1 cellular context compared by ENCODE assay signal in genomic region chr22:24559471-24559870, GRCh38.
TF ChIP-seq lines count a peak whose summit lies in the region.

No MANE protein-coding gene starts in this region.

TF ChIP-seq in GM12878, 131 proteins besides CTCF, POLR2A, EP300 and RAD21:
- TF ChIP-seq NR2C2 (IDR thresholded peaks at IDR 0.05; ENCODE audit: borderline replicate concordance, control insufficient read depth, insufficient read length, low read depth) (no peak), BCL3 (IDR thresholded peaks at IDR 0.05; ENCODE audit: borderline replicate concordance, insufficient read depth, low read depth, low read length, poor library complexity, severe bottlenecking) (no peak), ATF7 (IDR thresholded peaks at IDR 0.05; ENCODE audit: low read depth) (no peak), ZNF24 (IDR thresholded peaks at IDR 0.05) (no peak), CBX3 (IDR thresholded peaks at IDR 0.05; ENCODE audit: borderline replicate concordance, low read depth) (no peak), EZH2 (IDR thresholded peaks at IDR 0.05; ENCODE audit: borderline replicate concordance, control insufficient read depth, low read depth, low read length) (no peak), SIX5 (IDR thresholded peaks at IDR 0.05; ENCODE audit: low read depth, low read length, severe bottlenecking) (no peak), POLR2AphosphoS2 (IDR thresholded peaks at IDR 0.05; ENCODE audit: low read depth, low read length) (no peak), KDM1A (IDR thresholded peaks at IDR 0.05; ENCODE audit: borderline replicate concordance) (no peak), SREBF2 (IDR thresholded peaks at IDR 0.05; ENCODE audit: low read length) (no peak), EED (IDR thresholded peaks at IDR 0.05; ENCODE audit: low read depth) (no peak), SRF (IDR thresholded peaks at IDR 0.05; ENCODE audit: low read depth in 2 of 2, low read length in 2 of 2) (no peak), SUZ12 (IDR thresholded peaks at IDR 0.05; ENCODE audit: unreplicated experiment) (no peak), ESRRA (IDR thresholded peaks at IDR 0.05; ENCODE audit: low read length) (no peak), TAF1 (IDR thresholded peaks at IDR 0.05; ENCODE audit: borderline replicate concordance, low read depth, low read length) (no peak), SPI1 (IDR thresholded peaks at IDR 0.05; ENCODE audit: borderline replicate concordance, insufficient read depth, low read depth, low read length) (no peak), POU2F2 (IDR thresholded peaks at IDR 0.05; ENCODE audit: borderline replicate concordance, low read depth, low read length) (no peak), PAX5 (IDR thresholded peaks at IDR 0.05; ENCODE audit: borderline replicate concordance, low read depth, low read length) (no peak), KAT2A (conservative IDR thresholded peaks at IDR 0.05; ENCODE audit: control insufficient read depth, low read depth, low read length) (no peak)
